In genomic region chr22:20155330-20156041, GRCh38 we compare ENCODE assay signal across 8 cellular contexts. TPM values are rescaled to one million over a fixed set of nuclear protein-coding genes. Genes with fewer than 3 reads are reported as not detected.
DNase-seq lines count a peak whose midpoint lies in the region; ATAC-seq and TF ChIP-seq lines count a peak whose summit lies in the region.

No MANE protein-coding gene starts in this region.

- no peaks in the 10 kb centered on the region for H3K27me3 ChIP-seq in BE2C

- no peak for ATAC-seq in GM21786 (IDR thresholded peaks at IDR 0.05; ENCODE audit: unreplicated experiment)

- peaks cover 19% of the 10 kb centered on the region for H3K4me1 ChIP-seq in BE2C

- no peaks in the 10 kb centered on the region for H3K9me3 ChIP-seq in BE2C

- TF ChIP-seq CTCF in BE2C (IDR thresholded peaks at IDR 0.05; ENCODE audit: low read depth, low read length) (no peak), VCaP (conservative IDR thresholded peaks at IDR 0.05) (no peak), GM20000 (IDR thresholded peaks at IDR 0.05; ENCODE audit: extremely low read depth, missing control alignments) (no peak)

- peak overlapping the region; percentile 63; the same call in 1 of the 2 replicates for H3K27ac ChIP-seq in VCaP

- peak overlapping the region; percentile 64 for H3K4me3 ChIP-seq in BE2C (ENCODE audit: low read depth, low read length)

- peak; percentile 94 for DNase-seq in BE2C
- peak; percentile 38 for DNase-seq in NAMALWA (ENCODE audit: low spot score)
- DNase-seq in hippocampal formation (lab: John Stamatoyannopoulos, UW): peak; percentile 13 to 62
- DNase-seq in NCI-H1048 (lab: John Stamatoyannopoulos, UW): no peak
- no peak for DNase-seq in stimulated activated CD4-positive, alpha-beta T cell treated with anti-CD3 and anti-CD28 coated beads, Interleukin-12 subunit alpha, Interleukin-12 subunit beta, amount 100 ng/mL, for 4 hours
- DNase-seq in GM20000 (ENCODE audit: low spot score): no peak

- H3K36me3 ChIP-seq in BE2C: no peaks in the 10 kb centered on the region; the same call in 1 of the 2 replicates

RNA-seq across cellular contexts. Expression of gene CCDC188, which starts 4.6 kb away (rescaled TPM):
- 24.1 TPM for polyA plus RNA-seq in BE2C (2012; ENCODE audit: insufficient read depth, insufficient read length, low read depth)

RNA-seq across cellular contexts. Expression of gene ZDHHC8, which starts 23.9 kb away (rescaled TPM):
- polyA plus RNA-seq in BE2C (2012; ENCODE audit: insufficient read depth, insufficient read length, low read depth): 189 TPM

RNA-seq across cellular contexts. Expression of gene TRMT2A, which starts 38.5 kb away (rescaled TPM):
- 221 TPM for polyA plus RNA-seq in BE2C (2012; ENCODE audit: insufficient read depth, insufficient read length, low read depth)

RNA-seq across cellular contexts. Expression of gene RANBP1, which starts 39.6 kb away (rescaled TPM):
- 518 TPM for polyA plus RNA-seq in BE2C (2012; ENCODE audit: insufficient read depth, insufficient read length, low read depth)

Comparison
In these comparisons a context has a peak if more than half of its experiments do, and no peak if none do; other contexts are left out.
1. DNase-seq: peak in BE2C (single experiment), NAMALWA (single experiment) and hippocampal formation (2 of 2); none in NCI-H1048 (single experiment), stimulated activated CD4-positive, alpha-beta T cell treated with anti-CD3 and anti-CD28 coated beads, Interleukin-12 subunit alpha, Interleukin-12 subunit beta, amount 100 ng/mL, for 4 hours (single experiment) and GM20000 (single experiment).